2 cellular contexts compared by ENCODE assay signal in genomic region chr9:3271157-3271556, GRCh38.
TF ChIP-seq lines count a peak whose summit lies in the region.

No MANE protein-coding gene starts in this region.

TF ChIP-seq in HepG2, 621 proteins besides CTCF, POLR2A, EP300 and RAD21:
- TF ChIP-seq HNRNPK (IDR thresholded peaks at IDR 0.05; ENCODE audit: low read depth, low read length, poor library complexity, severe bottlenecking) (peak; percentile 92), ZNF770 (CRISPR knock-in tag; IDR thresholded peaks at IDR 0.05) (no peak), SRSF9 (IDR thresholded peaks at IDR 0.05; ENCODE audit: borderline replicate concordance, insufficient read depth, low read depth, low read length, poor library complexity, severe bottlenecking) (peak; percentile 71)

TF ChIP-seq in K562, 482 proteins besides CTCF, POLR2A, EP300 and RAD21:
- TF ChIP-seq HNRNPK (IDR thresholded peaks at IDR 0.05; ENCODE audit: low read depth, low read length, poor library complexity, severe bottlenecking) (peak; percentile 50), ZBTB40 (IDR thresholded peaks at IDR 0.05) (no peak), ZBTB40 (CRISPR knock-in tag; IDR thresholded peaks at IDR 0.05) (no peak)
